In the genomic region with DNA sequence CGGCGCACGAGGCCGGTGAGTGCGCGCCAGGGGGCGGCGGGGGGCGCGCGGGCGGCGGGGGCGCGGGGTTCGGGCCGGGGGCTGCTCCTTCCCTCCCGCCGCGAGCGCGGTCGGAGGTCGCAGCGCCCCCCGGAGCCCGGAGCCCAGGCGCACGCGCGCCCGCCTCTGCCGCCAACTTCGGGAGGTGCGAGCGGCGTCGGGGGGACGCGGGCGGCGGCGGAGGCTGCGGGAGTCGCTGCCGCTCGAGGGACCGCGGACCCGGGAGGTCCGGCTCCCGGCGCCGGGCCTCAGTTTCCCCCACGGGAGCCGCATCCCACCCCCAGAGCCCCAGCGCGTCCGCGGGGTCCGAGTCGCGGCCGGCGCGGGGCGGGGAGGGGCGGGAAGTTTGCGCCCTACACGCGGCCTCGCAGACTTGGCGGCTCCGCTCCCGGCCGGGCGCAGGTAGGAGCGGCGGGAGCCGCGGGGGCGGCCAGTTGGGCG, we compare ENCODE assay signal across 25 cellular contexts. TPM values are rescaled to one million over a fixed set of nuclear protein-coding genes. Genes with fewer than 3 reads are reported as not detected.
DNase-seq lines count a peak whose midpoint lies in the region; ATAC-seq and TF ChIP-seq lines count a peak whose summit lies in the region.
"Had no signal": no experiment of that assay in that cellular context is flagged by ENCODE, and none has a peak within 500 bp of the region (broad histone marks: within the 10 kb centered on the region; RNA-seq: fewer than 3 reads in every experiment).

A gene (plus strand): TSS at position 174 of the 480 bp plus-strand sequence. CDS start 2,901 bp downstream, outside the sequence.

- no peaks in the 10 kb centered on the region for H3K9me3 Mint-ChIP-seq in type B pancreatic cell
- H3K9me3 Mint-ChIP-seq: activated B cell treated with CpG ODN at 0.5 μM for 24 hours; CD4-positive, alpha-beta memory T cell; neural crest cell had no signal

- H3K4me3 Mint-ChIP-seq in type B pancreatic cell, result peak within 1 kb of the TSS; percentile 36
- H3K4me3 Mint-ChIP-seq: activated B cell treated with CpG ODN at 0.5 μM for 24 hours; activated CD8-positive, alpha-beta T cell treated with anti-CD3 and anti-CD28 coated beads, Interleukin-2, amount 10 ng/mL, durations not matched to agents 7 days and 5 days; activated naive CD8-positive, alpha-beta T cell; CD4-positive, alpha-beta memory T cell; neural crest cell had no signal

- no peak for DNase-seq in left ventricle myocardium inferior
- DNase-seq in cardiac septum (ENCODE audit: low spot score), result no peak
- DNase-seq in WERI-Rb-1, result no peak
- DNase-seq in iPS-NIHi11 (ENCODE audit: low spot score), result peak; percentile 76
- no peak for DNase-seq in type B pancreatic cell (ENCODE audit: extremely low spot score, unreplicated experiment)
- DNase-seq: activated B cell treated with CpG ODN at 0.5 μM for 24 hours; activated CD8-positive, alpha-beta T cell treated with anti-CD3 and anti-CD28 coated beads, Interleukin-2, amount 10 ng/mL, durations not matched to agents 7 days and 5 days; activated T-cell treated with anti-CD3 and anti-CD28 coated beads, Interleukin-2, amount 50 U/mL, for 48 hours; CD4-positive, alpha-beta memory T cell; cortex of kidney; DMS79 treated with DMSO at 0.1 percent for 48 hours; kidney glomerular epithelial cell; NCI-H1436; NCI-H2171 treated with DMSO at 0.1 percent for 48 hours; SJCRH30; stimulated activated CD8-positive, alpha-beta memory T cell treated with anti-CD3 and anti-CD28 coated beads, Interleukin-4, amount 100 ng/mL, for 48 hours had no signal

- H3K4me1 Mint-ChIP-seq in type B pancreatic cell (ENCODE audit: unreplicated experiment), result peaks cover 6% of the 10 kb centered on the region

- no peaks in the 10 kb centered on the region for H3K9me3 ChIP-seq in left ventricle myocardium inferior (replicated peaks)
- no peaks in the 10 kb centered on the region for H3K9me3 ChIP-seq in WERI-Rb-1 (ENCODE audit: severe bottlenecking)
- H3K9me3 ChIP-seq: SJCRH30 had no signal

- H3K4me1 ChIP-seq in left ventricle myocardium inferior, result peaks cover 13% of the 10 kb centered on the region

- ATAC-seq in HG03097 (IDR thresholded peaks at IDR 0.05; ENCODE audit: low FRiP score, unreplicated experiment) (no peak), GM21360 (IDR thresholded peaks at IDR 0.05; ENCODE audit: unreplicated experiment) (no peak), HG02884 (IDR thresholded peaks at IDR 0.05; ENCODE audit: unreplicated experiment) (no peak)
- ATAC-seq: activated CD8-positive, alpha-beta T cell treated with anti-CD3 and anti-CD28 coated beads, Interleukin-2, amount 10 ng/mL, durations not matched to agents 7 days and 5 days had no signal

- intact Hi-C loops in left ventricle myocardium inferior (cut with micrococcal nuclease), result no loop called here
- intact Hi-C loops in cardiac septum (cut with DNase I), result no loop called here

- H3K4me3 ChIP-seq in left ventricle myocardium inferior, result peak within 1 kb of the TSS; percentile 9
- H3K4me3 ChIP-seq in WERI-Rb-1 (ENCODE audit: low read depth, low read length), result peak within 1 kb of the TSS; percentile 29
- H3K4me3 ChIP-seq: SJCRH30 had no signal

- H3K27me3 Mint-ChIP-seq in type B pancreatic cell, result peaks cover 22% of the 10 kb centered on the region

- peaks cover 76% of the 10 kb centered on the region for H3K27me3 ChIP-seq in left ventricle myocardium inferior (ENCODE audit: low read depth)
- peaks cover 8% of the 10 kb centered on the region for H3K27me3 ChIP-seq in WERI-Rb-1 (ENCODE audit: insufficient read depth, low read depth, severe bottlenecking)

- no peak within 1 kb of the TSS for H3K27ac ChIP-seq in left ventricle myocardium inferior (replicated peaks)
- no peak within 1 kb of the TSS for H3K27ac ChIP-seq in WERI-Rb-1
- H3K27ac ChIP-seq: SJCRH30 had no signal

- H3K27ac Mint-ChIP-seq in type B pancreatic cell, result no peak within 1 kb of the TSS
- H3K27ac Mint-ChIP-seq: activated B cell treated with CpG ODN at 0.5 μM for 24 hours; activated CD8-positive, alpha-beta T cell treated with anti-CD3 and anti-CD28 coated beads, Interleukin-2, amount 10 ng/mL, durations not matched to agents 7 days and 5 days; activated naive CD8-positive, alpha-beta T cell; CD4-positive, alpha-beta memory T cell had no signal

- H3K36me3 ChIP-seq in left ventricle myocardium inferior, result no peaks in the 10 kb centered on the region
- no peaks in the 10 kb centered on the region for H3K36me3 ChIP-seq in WERI-Rb-1
- H3K36me3 ChIP-seq: SJCRH30 had no signal

- TF ChIP-seq CTCF in left ventricle myocardium inferior (IDR thresholded peaks at IDR 0.05; ENCODE audit: borderline replicate concordance), result no peak
- TF ChIP-seq CTCF in WERI-Rb-1 (IDR thresholded peaks at IDR 0.05; ENCODE audit: low read depth, low read length), result no peak
- TF ChIP-seq CTCF in type B pancreatic cell (conservative IDR thresholded peaks at IDR 0.05), result no peak

- no peaks in the 10 kb centered on the region for H3K36me3 Mint-ChIP-seq in type B pancreatic cell
- H3K36me3 Mint-ChIP-seq: activated naive CD8-positive, alpha-beta T cell; CD4-positive, alpha-beta memory T cell had no signal

RNA-seq across cellular contexts. Expression of the gene that starts here (rescaled TPM):
- not detected for total RNA-seq in left ventricle myocardium inferior
- not detected for total RNA-seq in cardiac septum
- 0.12 TPM in 2 replicates for total RNA-seq in type B pancreatic cell (ENCODE audit: low replicate concordance)
- total RNA-seq: activated B cell treated with CpG ODN at 0.5 μM for 24 hours; activated CD8-positive, alpha-beta T cell treated with anti-CD3 and anti-CD28 coated beads, Interleukin-2, amount 10 ng/mL, durations not matched to agents 7 days and 5 days; CD4-positive, alpha-beta memory T cell; fibroblast of villous mesenchyme; mesenteric fat pad; neural crest cell; SJCRH30; T-helper 2 cell treated with Interferon-gamma antibody and Interleukin-4, amounts not matched to agents 100 ng/mL and 5 ng/mL, for 36 hours; temporal lobe had no signal
